Comparison of ENCODE assay signal across 8 cellular contexts in genomic region chr12:14257303-14257733, GRCh38.
DNase-seq lines count a peak whose midpoint lies in the region; ATAC-seq, FAIRE-seq and TF ChIP-seq lines count a peak whose summit lies in the region.

No MANE protein-coding gene starts in this region.

- FAIRE-seq in A549 (lab: Jason Lieb, UNC): no peak

- H3K27me3 Mint-ChIP-seq in naive thymus-derived CD4-positive, alpha-beta T cell: no peaks in the 10 kb centered on the region

- DNase-seq in A549 (ENCODE audit: low read depth in 1 of 2, low spot score in 1 of 2): no peak
- DNase-seq in dorsolateral prefrontal cortex: peak in 2 of 10 donors; percentile 88 to 92
- DNase-seq in naive thymus-derived CD4-positive, alpha-beta T cell: no peak
- no peak for DNase-seq in NCI-H2081 (lab: John Stamatoyannopoulos, UW)
- DNase-seq in SIG-M5 treated with dmso at 0.1 percent for 504 hours (lab: John Stamatoyannopoulos, UW; ENCODE audit: unreplicated experiment): no peak

- no peaks in the 10 kb centered on the region for H3F3A ChIP-seq in Loucy (ENCODE audit: low read depth)

- H3K4me1 Mint-ChIP-seq in naive thymus-derived CD4-positive, alpha-beta T cell: peaks cover 37 to 63% (median 61%) of the 10 kb centered on the region in 7 donors

- H3K4me1 ChIP-seq in A549 (peaks cover 23% of the 10 kb centered on the region), Loucy (ENCODE audit: insufficient read depth, low read length, poor library complexity, severe bottlenecking) (peaks cover 45% of the 10 kb centered on the region)
- peaks cover 37 to 38% of the 10 kb centered on the region in 2 donors for H3K4me1 ChIP-seq in naive thymus-derived CD4-positive, alpha-beta T cell (ENCODE audit: control insufficient read depth in 2 of 2, insufficient read depth in 2 of 2, low read length in 2 of 2)

- POLR2A ChIA-PET in A549 (lab: Yijun Ruan, JAX): interaction anchor here (1.0 to 1.7 kb wide), 5 partner anchors 16 to 514 kb away, joined by 3 to 16 read pairs (median 5); partner anchors contain the start of gene ATF7IP
- POLR2A ChIA-PET in naive thymus-derived CD4-positive, alpha-beta T cell (lab: Charles Lee): interaction anchor here (0.5 to 2.2 kb wide), 9 partner anchors 16 to 516 kb away, joined by 3 to 42 read pairs (median 5); partner anchors contain the start of gene ATF7IP

- no peak overlapping the region for H2AFZ ChIP-seq in Loucy (ENCODE audit: low read length)

- H4K20me1 ChIP-seq in Loucy (ENCODE audit: insufficient read depth, low read length, poor library complexity, severe bottlenecking): no peaks in the 10 kb centered on the region

- no peak for TF ChIP-seq CTCF in A549 (IDR thresholded peaks at IDR 0.05)
- TF ChIP-seq CTCF in Loucy (conservative IDR thresholded peaks at IDR 0.05; ENCODE audit: low read length): no peak
- peak in 3 of 56 donors; percentile 3 to 20 (median 9) for TF ChIP-seq CTCF in dorsolateral prefrontal cortex (IDR thresholded peaks at IDR 0.05 in 54 of 56, conservative IDR thresholded peaks at IDR 0.05 in 2 of 56; ENCODE audit: low read depth in 1 of 56, partially characterized antibody in 56 of 56)

- H3K36me3 Mint-ChIP-seq in naive thymus-derived CD4-positive, alpha-beta T cell: peaks cover 0 to 50% (median 3%) of the 10 kb centered on the region in 5 donors

- CTCF ChIA-PET in A549 (lab: Yijun Ruan, JAX): interaction anchor here (0.7 to 1.3 kb wide), 4 partner anchors 40 to 362 kb away, joined by 3 to 6 read pairs (median 4); no protein-coding TSS in a partner anchor
- CTCF ChIA-PET in naive thymus-derived CD4-positive, alpha-beta T cell (lab: Charles Lee): interaction anchor here (0.6 to 5.8 kb wide), 7 partner anchors 18 to 225 kb away, joined by 3 to 36 read pairs (median 5); partner anchors contain the start of gene ATF7IP

- H3K4me2 ChIP-seq in A549 (peak overlapping the region; percentile 51), Loucy (ENCODE audit: low read depth, low read length, poor library complexity, severe bottlenecking) (peak overlapping the region; percentile 48)

- peak overlapping the region; percentile 67 to 81 (median 77) for H3K4me3 Mint-ChIP-seq in naive thymus-derived CD4-positive, alpha-beta T cell

- TF ChIP-seq RAD21 in A549 (conservative IDR thresholded peaks at IDR 0.05 in 1 of 2, IDR thresholded peaks at IDR 0.05 in 1 of 2): no peak

- 0 out of 3 replicates have a peak, but pooled peaks cover 4% of the 10 kb centered on the region for H3K9me3 ChIP-seq in A549
- H3K9me3 ChIP-seq in Loucy (ENCODE audit: insufficient read depth, low read depth, low read length): no peaks in the 10 kb centered on the region
- H3K9me3 ChIP-seq in naive thymus-derived CD4-positive, alpha-beta T cell (ENCODE audit: control insufficient read depth in 2 of 3, low read length in 3 of 3): no peaks in the 10 kb centered on the region

- intact Hi-C loops in dorsolateral prefrontal cortex (cut with DNase I): loop anchor here (1.0 to 5.0 kb wide), 4 partner anchors 107 to 161 kb away; partner anchors contain the start of gene ATF7IP (in 2 of the 2)
- intact Hi-C loops in naive thymus-derived CD4-positive, alpha-beta T cell (cut with micrococcal nuclease): loop anchor here (1.0 to 10.0 kb wide), 9 partner anchors 128 to 1625 kb away; partner anchors contain the start of genes ARHGDIB (in 1 of the 2), EPS8 (in 1 of the 2) and STRAP (in 1 of the 2)

- peak overlapping the region; percentile 76 for H3K9ac ChIP-seq in Loucy (ENCODE audit: low read depth, low read length, poor library complexity, severe bottlenecking)

- H3K36me3 ChIP-seq in Loucy (ENCODE audit: insufficient read depth, low read length): no peaks in the 10 kb centered on the region
- no peaks in the 10 kb centered on the region for H3K36me3 ChIP-seq in naive thymus-derived CD4-positive, alpha-beta T cell (ENCODE audit: control insufficient read depth in 2 of 3, insufficient read depth in 3 of 3, low read length in 3 of 3)

- H3K9me3 Mint-ChIP-seq in naive thymus-derived CD4-positive, alpha-beta T cell: peaks cover 0 to 36% (median 12%) of the 10 kb centered on the region in 11 donors

- WGBS in A549 (ENCODE audit: missing lambda C conversion rate): 27% methylated on average over 7 of the region's 7 CpGs

- TF ChIP-seq EP300 in A549 (IDR thresholded peaks at IDR 0.05): no peak

- no peaks in the 10 kb centered on the region for H3K27me3 ChIP-seq in Loucy (ENCODE audit: insufficient read depth, low read length, poor library complexity, severe bottlenecking)
- H3K27me3 ChIP-seq in dorsolateral prefrontal cortex: no peaks in the 10 kb centered on the region
- no peaks in the 10 kb centered on the region for H3K27me3 ChIP-seq in naive thymus-derived CD4-positive, alpha-beta T cell (ENCODE audit: control insufficient read depth in 2 of 2, insufficient read depth in 2 of 2, low read length in 2 of 2)

- H3K27ac Mint-ChIP-seq in naive thymus-derived CD4-positive, alpha-beta T cell: peak overlapping the region; percentile 89 to 99 (median 98)

- H3K4me3 ChIP-seq in A549 (no peak overlapping the region), Loucy (ENCODE audit: low read length, poor library complexity, severe bottlenecking) (peak overlapping the region; percentile 44), dorsolateral prefrontal cortex (peak overlapping the region in 46 of 59 donors; percentile 1 to 53 (median 26))
- H3K4me3 ChIP-seq in naive thymus-derived CD4-positive, alpha-beta T cell (ENCODE audit: low read length): peak overlapping the region; percentile 31

- no peaks in the 10 kb centered on the region for H3K9me2 ChIP-seq in Loucy (replicated peaks; ENCODE audit: low read depth, low read length)

- peak overlapping the region; percentile 55 to 79 for H3K27ac ChIP-seq in A549
- H3K27ac ChIP-seq in dorsolateral prefrontal cortex: peak overlapping the region; percentile 75 to 98 (median 94)
- peak overlapping the region; percentile 65 for H3K27ac ChIP-seq in naive thymus-derived CD4-positive, alpha-beta T cell (ENCODE audit: low read depth, low read length)

- TF ChIP-seq POLR2A in A549 (IDR thresholded peaks at IDR 0.05; ENCODE audit: low read length): no peak

- no peak; a peak in 1 of 6 replicates for ATAC-seq in A549
- ATAC-seq in naive thymus-derived CD4-positive, alpha-beta T cell: no peak
- no peak for ATAC-seq in GM21786 (IDR thresholded peaks at IDR 0.05; ENCODE audit: unreplicated experiment)
- ATAC-seq in GM18519 (IDR thresholded peaks at IDR 0.05; ENCODE audit: low FRiP score, unreplicated experiment): no peak

- no peaks in the 10 kb centered on the region for H3K79me2 ChIP-seq in Loucy (ENCODE audit: insufficient read depth, low read length)

TF ChIP-seq in A549, 52 proteins besides CTCF, POLR2A, EP300 and RAD21:
- no peak for TF ChIP-seq CBX2 (IDR thresholded peaks at IDR 0.05; ENCODE audit: borderline replicate concordance, low read depth)
- peak; percentile 50 for TF ChIP-seq REST (IDR thresholded peaks at IDR 0.05)
TF ChIP-seq in A549: peak in this region for 1.
